9 cellular contexts compared by ENCODE assay signal in genomic region chr15:59295742-59296090, GRCh38.
DNase-seq lines count a peak whose midpoint lies in the region; ATAC-seq, FAIRE-seq and TF ChIP-seq lines count a peak whose summit lies in the region.
"Had no signal": no experiment of that assay in that cellular context is flagged by ENCODE, and none has a peak within 500 bp of the region (broad histone marks: within the 10 kb centered on the region; RNA-seq: fewer than 3 reads in every experiment).

No MANE protein-coding gene starts in this region.

- ATAC-seq in lung (ENCODE audit: insufficient read depth, low FRiP score) (no peak), GM18873 (IDR thresholded peaks at IDR 0.05; ENCODE audit: low FRiP score, unreplicated experiment) (no peak), HG02884 (IDR thresholded peaks at IDR 0.05; ENCODE audit: unreplicated experiment) (no peak)
- no peak for ATAC-seq in stimulated activated naive CD8-positive, alpha-beta T cell treated with anti-CD3 and anti-CD28 coated beads, Interleukin-15, amount 100 ng/mL, for 72 hours

- no peaks in the 10 kb centered on the region for H4K20me1 ChIP-seq in astrocyte (ENCODE audit: insufficient read depth, low read length)

- no peaks in the 10 kb centered on the region for H3K27me3 Mint-ChIP-seq in astrocyte (ENCODE audit: low read depth, unreplicated experiment)
- H3K27me3 Mint-ChIP-seq in stimulated activated naive CD8-positive, alpha-beta T cell treated with anti-CD3 and anti-CD28 coated beads, Interleukin-15, amount 100 ng/mL, for 72 hours, result no peaks in the 10 kb centered on the region
- H3K27me3 Mint-ChIP-seq in activated CD4-positive, alpha-beta memory T cell treated with anti-CD3 and anti-CD28 coated beads for 36 hours, result peaks cover 4% of the 10 kb centered on the region

- no peak for FAIRE-seq in astrocyte (lab: Jason Lieb, UNC)

- POLR2A ChIA-PET in activated CD4-positive, alpha-beta memory T cell treated with anti-CD3 and anti-CD28 coated beads for 36 hours (lab: Charles Lee), result no interaction called here

- peak overlapping the region; percentile 91 for H3K27ac Mint-ChIP-seq in astrocyte (ENCODE audit: unreplicated experiment)
- no peak overlapping the region for H3K27ac Mint-ChIP-seq in stimulated activated naive CD8-positive, alpha-beta T cell treated with anti-CD3 and anti-CD28 coated beads, Interleukin-15, amount 100 ng/mL, for 72 hours
- H3K27ac Mint-ChIP-seq in activated CD4-positive, alpha-beta memory T cell treated with anti-CD3 and anti-CD28 coated beads for 36 hours, result no peak overlapping the region

- intact Hi-C loops in activated CD4-positive, alpha-beta memory T cell treated with anti-CD3 and anti-CD28 coated beads for 36 hours (cut with micrococcal nuclease), result no loop called here

- H3K9ac ChIP-seq in astrocyte (ENCODE audit: low read length) (peak overlapping the region; percentile 86), stomach smooth muscle (ENCODE audit: low read length in 2 of 2) (no peak overlapping the region)

- H3K4me3 ChIP-seq in MG63, result peak overlapping the region; percentile 29
- H3K4me3 ChIP-seq in astrocyte (ENCODE audit: insufficient read depth, low read depth, low read length), result peak overlapping the region; percentile 35
- no peak overlapping the region for H3K4me3 ChIP-seq in lung
- H3K4me3 ChIP-seq in stomach smooth muscle (ENCODE audit: low read length in 2 of 2), result peak overlapping the region in 1 of 2 donors; percentile 22

- H3K9me3 Mint-ChIP-seq in astrocyte (ENCODE audit: unreplicated experiment), result no peaks in the 10 kb centered on the region
- H3K9me3 Mint-ChIP-seq in stimulated activated naive CD8-positive, alpha-beta T cell treated with anti-CD3 and anti-CD28 coated beads, Interleukin-15, amount 100 ng/mL, for 72 hours, result no peaks in the 10 kb centered on the region
- H3K9me3 Mint-ChIP-seq in activated CD4-positive, alpha-beta memory T cell treated with anti-CD3 and anti-CD28 coated beads for 36 hours, result no peaks in the 10 kb centered on the region

- peak overlapping the region; percentile 99 for H3K27ac ChIP-seq in astrocyte (ENCODE audit: low read depth, low read length)
- H3K27ac ChIP-seq in lung (ENCODE audit: low read depth in 1 of 2, low read length in 1 of 2), result peak overlapping the region; percentile 36 to 52
- H3K27ac ChIP-seq in stomach smooth muscle (ENCODE audit: low read length), result peak overlapping the region; percentile 24

- no peak overlapping the region for H2AFZ ChIP-seq in astrocyte (ENCODE audit: low read depth, low read length)

- peaks cover 73% of the 10 kb centered on the region for H3K4me1 ChIP-seq in astrocyte (ENCODE audit: insufficient read depth, low read length)
- H3K4me1 ChIP-seq in lung (ENCODE audit: control insufficient read depth in 2 of 2, insufficient read depth in 2 of 2, low read length in 2 of 2), result peaks cover 17 to 38% of the 10 kb centered on the region in 2 donors
- H3K4me1 ChIP-seq in stomach smooth muscle (ENCODE audit: control insufficient read depth, insufficient read depth, low read length), result peaks cover 20% of the 10 kb centered on the region

- peaks cover 77% of the 10 kb centered on the region for H3K4me1 Mint-ChIP-seq in astrocyte (ENCODE audit: low read depth, unreplicated experiment)
- H3K4me1 Mint-ChIP-seq in stimulated activated naive CD8-positive, alpha-beta T cell treated with anti-CD3 and anti-CD28 coated beads, Interleukin-15, amount 100 ng/mL, for 72 hours, result peaks cover 46% of the 10 kb centered on the region
- H3K4me1 Mint-ChIP-seq in activated CD4-positive, alpha-beta memory T cell treated with anti-CD3 and anti-CD28 coated beads for 36 hours (ENCODE audit: low read depth), result peaks cover 32% of the 10 kb centered on the region

- peaks cover 6% of the 10 kb centered on the region for H3K36me3 Mint-ChIP-seq in astrocyte (ENCODE audit: low read depth, unreplicated experiment)
- no peaks in the 10 kb centered on the region for H3K36me3 Mint-ChIP-seq in activated CD4-positive, alpha-beta memory T cell treated with anti-CD3 and anti-CD28 coated beads for 36 hours

- H3K36me3 ChIP-seq in MG63, result no peaks in the 10 kb centered on the region
- no peaks in the 10 kb centered on the region for H3K36me3 ChIP-seq in astrocyte (ENCODE audit: insufficient read depth, low read length)
- H3K36me3 ChIP-seq in lung (ENCODE audit: control insufficient read depth in 2 of 2, insufficient read depth in 2 of 2, low read length in 2 of 2), result no peaks in the 10 kb centered on the region
- H3K36me3 ChIP-seq in stomach smooth muscle (ENCODE audit: control insufficient read depth in 2 of 2, insufficient read depth in 2 of 2, low read length in 2 of 2), result no peaks in the 10 kb centered on the region

- H3K27me3 ChIP-seq in MG63 (no peaks in the 10 kb centered on the region), astrocyte (ENCODE audit: insufficient read depth, low read length) (no peaks in the 10 kb centered on the region), lung (ENCODE audit: control insufficient read depth, insufficient read depth) (no peaks in the 10 kb centered on the region), stomach smooth muscle (ENCODE audit: control insufficient read depth in 1 of 2, insufficient read depth in 2 of 2, low read length in 2 of 2) (no peaks in the 10 kb centered on the region)

- no peak for DNase-seq in MG63
- no peak for DNase-seq in astrocyte (ENCODE audit: low read depth)
- DNase-seq in lung (ENCODE audit: low spot score), result no peak
- DNase-seq in stimulated activated naive CD8-positive, alpha-beta T cell treated with anti-CD3 and anti-CD28 coated beads, Interleukin-15, amount 100 ng/mL, for 72 hours, result no peak
- no peak for DNase-seq in activated CD4-positive, alpha-beta memory T cell treated with anti-CD3 and anti-CD28 coated beads for 36 hours
- DNase-seq: NCI-H82 had no signal

- no peak for TF ChIP-seq CTCF in astrocyte (IDR thresholded peaks at IDR 0.05; ENCODE audit: insufficient read depth, low read depth, low read length)
- TF ChIP-seq CTCF in lung (IDR thresholded peaks at IDR 0.05; ENCODE audit: control extremely low read depth, extremely low read depth), result no peak

- CTCF ChIA-PET in activated CD4-positive, alpha-beta memory T cell treated with anti-CD3 and anti-CD28 coated beads for 36 hours (lab: Charles Lee), result no interaction called here

- H3K4me2 ChIP-seq in astrocyte (ENCODE audit: low read length), result peak overlapping the region; percentile 83

- H3K4me3 Mint-ChIP-seq in astrocyte (ENCODE audit: unreplicated experiment), result no peak overlapping the region
- no peak overlapping the region for H3K4me3 Mint-ChIP-seq in stimulated activated naive CD8-positive, alpha-beta T cell treated with anti-CD3 and anti-CD28 coated beads, Interleukin-15, amount 100 ng/mL, for 72 hours
- no peak overlapping the region for H3K4me3 Mint-ChIP-seq in activated CD4-positive, alpha-beta memory T cell treated with anti-CD3 and anti-CD28 coated beads for 36 hours

- no peaks in the 10 kb centered on the region for H3K9me3 ChIP-seq in MG63
- H3K9me3 ChIP-seq in astrocyte (ENCODE audit: insufficient read depth, low read depth, low read length), result no peaks in the 10 kb centered on the region
- H3K9me3 ChIP-seq in lung (ENCODE audit: control insufficient read depth in 2 of 2, insufficient read depth in 1 of 2, low read length in 1 of 2), result peaks cover 0 to 2% of the 10 kb centered on the region in 2 donors
- H3K9me3 ChIP-seq in stomach smooth muscle (ENCODE audit: control insufficient read depth in 2 of 2, low read length in 2 of 2), result no peaks in the 10 kb centered on the region

- peaks cover 69% of the 10 kb centered on the region for H3K79me2 ChIP-seq in astrocyte (ENCODE audit: insufficient read depth, low read length)

- 74 to 79% methylated on average over 4 of the region's 4 CpGs for WGBS in lung, 2 donors

Comparison
In these comparisons a context has a peak if more than half of its experiments do, and no peak if none do; other contexts are left out.
1. H3K27ac ChIP-seq: peak in every context shown above with its lines; median percentile 99 in astrocyte; 44 in lung; 24 in stomach smooth muscle.